In genomic region chr7:1160665-1161010, GRCh38 we compare ENCODE assay signal across 8 cellular contexts. TPM values are rescaled to one million over a fixed set of nuclear protein-coding genes. Genes with fewer than 3 reads are reported as not detected.
DNase-seq lines count a peak whose midpoint lies in the region; ATAC-seq and TF ChIP-seq lines count a peak whose summit lies in the region.

No MANE protein-coding gene starts in this region.

- H3K27ac Mint-ChIP-seq in activated CD4-positive, alpha-beta T cell treated with anti-CD3 and anti-CD28 coated beads, Interleukin-2, amount 10 ng/mL, durations not matched to agents 24 days and 14 days = peak overlapping the region; percentile 89

- peaks cover 0 to 16% of the 10 kb centered on the region in 2 donors for H3K4me1 ChIP-seq in breast epithelium
- peaks cover 0 to 29% (median 18%) of the 10 kb centered on the region in 4 donors for H3K4me1 ChIP-seq in tibial artery

- TF ChIP-seq CTCF in LNCaP clone FGC (IDR thresholded peaks at IDR 0.05; ENCODE audit: control insufficient read depth, extremely low read depth, insufficient read depth) (no peak), breast epithelium (IDR thresholded peaks at IDR 0.05) (no peak), tibial artery (IDR thresholded peaks at IDR 0.05) (no peak)

- H3K4me1 Mint-ChIP-seq in activated CD4-positive, alpha-beta T cell treated with anti-CD3 and anti-CD28 coated beads, Interleukin-2, amount 10 ng/mL, durations not matched to agents 24 days and 14 days = peaks cover 18% of the 10 kb centered on the region

- H3K36me3 Mint-ChIP-seq in activated CD4-positive, alpha-beta T cell treated with anti-CD3 and anti-CD28 coated beads, Interleukin-2, amount 10 ng/mL, durations not matched to agents 24 days and 14 days (ENCODE audit: low read depth) = peaks cover 29% of the 10 kb centered on the region

- H3K9me3 Mint-ChIP-seq in activated CD4-positive, alpha-beta T cell treated with anti-CD3 and anti-CD28 coated beads, Interleukin-2, amount 10 ng/mL, durations not matched to agents 24 days and 14 days = no peaks in the 10 kb centered on the region

- DNase-seq in activated CD4-positive, alpha-beta T cell treated with anti-CD3 and anti-CD28 coated beads, Interleukin-2, amount 10 ng/mL, durations not matched to agents 24 days and 14 days = no peak
- no peak for DNase-seq in activated CD4-positive, alpha-beta T cell treated with anti-CD3 and anti-CD28 coated beads, Interleukin-2, amount 50 U/mL, for 48 hours
- no peak for DNase-seq in LNCaP clone FGC (ENCODE audit: low read depth)
- DNase-seq in breast epithelium (ENCODE audit: low spot score in 2 of 2) = no peak
- no peak for DNase-seq in left lobe of liver (ENCODE audit: low spot score)
- no peak for DNase-seq in tibial artery
- no peak for DNase-seq in NCI-H2029 (lab: John Stamatoyannopoulos, UW)
- no peak for DNase-seq in ureter (ENCODE audit: low spot score)

- H3K27me3 ChIP-seq in breast epithelium (no peaks in the 10 kb centered on the region), tibial artery (no peaks in the 10 kb centered on the region)

- peak overlapping the region; percentile 89 for H3K4me3 ChIP-seq in LNCaP clone FGC (ENCODE audit: low read depth, low read length)
- peak overlapping the region; percentile 92 to 98 (median 95) for H3K4me3 ChIP-seq in breast epithelium
- H3K4me3 ChIP-seq in tibial artery = peak overlapping the region; percentile 90 to 100

- H3K36me3 ChIP-seq in breast epithelium = no peaks in the 10 kb centered on the region
- peaks cover 9 to 50% (median 35%) of the 10 kb centered on the region in 3 donors for H3K36me3 ChIP-seq in tibial artery

- H3K27ac ChIP-seq in breast epithelium (peak overlapping the region; percentile 94 to 97), tibial artery (peak overlapping the region; percentile 88 to 89)

- intact Hi-C loops in activated CD4-positive, alpha-beta T cell treated with anti-CD3 and anti-CD28 coated beads, Interleukin-2, amount 10 ng/mL, durations not matched to agents 24 days and 14 days (cut with micrococcal nuclease) = loop anchor here (1.0 to 5.0 kb wide), 5 partner anchors 10 to 372 kb away; partner anchors contain the start of genes GPR146 and MAFK
- intact Hi-C loops in breast epithelium (cut with DNase I; ENCODE audit: low total_unique reads) (loop anchor here (10.0 kb wide), 1 partner anchor 166 kb away; no protein-coding TSS in a partner anchor), tibial artery (cut with DNase I; ENCODE audit: low total_unique reads) (no loop called here)

- TF ChIP-seq POLR2A in breast epithelium (IDR thresholded peaks at IDR 0.05) = no peak

- peak overlapping the region; percentile 81 for H3K4me3 Mint-ChIP-seq in activated CD4-positive, alpha-beta T cell treated with anti-CD3 and anti-CD28 coated beads, Interleukin-2, amount 10 ng/mL, durations not matched to agents 24 days and 14 days

- peak; percentile 26 for ATAC-seq in left lobe of liver

- H3K9me3 ChIP-seq in breast epithelium (no peaks in the 10 kb centered on the region), tibial artery (no peaks in the 10 kb centered on the region)

- H3K27me3 Mint-ChIP-seq in activated CD4-positive, alpha-beta T cell treated with anti-CD3 and anti-CD28 coated beads, Interleukin-2, amount 10 ng/mL, durations not matched to agents 24 days and 14 days = no peaks in the 10 kb centered on the region

RNA-seq across cellular contexts. Expression of gene ZFAND2A, which starts 0.6 kb away (rescaled TPM):
- 19.9 and 24.2 TPM in 2 replicates for total RNA-seq in activated CD4-positive, alpha-beta T cell treated with anti-CD3 and anti-CD28 coated beads, Interleukin-2, amount 10 ng/mL, durations not matched to agents 24 days and 14 days
- total RNA-seq in breast epithelium = 10 to 100 TPM; 31.9 to 41.6 (median 34.1) TPM
- 39.8 TPM for total RNA-seq in left lobe of liver
- 16.6 TPM for total RNA-seq in ureter
